ENCODE assay signal across 10 cellular contexts in the genomic region with DNA sequence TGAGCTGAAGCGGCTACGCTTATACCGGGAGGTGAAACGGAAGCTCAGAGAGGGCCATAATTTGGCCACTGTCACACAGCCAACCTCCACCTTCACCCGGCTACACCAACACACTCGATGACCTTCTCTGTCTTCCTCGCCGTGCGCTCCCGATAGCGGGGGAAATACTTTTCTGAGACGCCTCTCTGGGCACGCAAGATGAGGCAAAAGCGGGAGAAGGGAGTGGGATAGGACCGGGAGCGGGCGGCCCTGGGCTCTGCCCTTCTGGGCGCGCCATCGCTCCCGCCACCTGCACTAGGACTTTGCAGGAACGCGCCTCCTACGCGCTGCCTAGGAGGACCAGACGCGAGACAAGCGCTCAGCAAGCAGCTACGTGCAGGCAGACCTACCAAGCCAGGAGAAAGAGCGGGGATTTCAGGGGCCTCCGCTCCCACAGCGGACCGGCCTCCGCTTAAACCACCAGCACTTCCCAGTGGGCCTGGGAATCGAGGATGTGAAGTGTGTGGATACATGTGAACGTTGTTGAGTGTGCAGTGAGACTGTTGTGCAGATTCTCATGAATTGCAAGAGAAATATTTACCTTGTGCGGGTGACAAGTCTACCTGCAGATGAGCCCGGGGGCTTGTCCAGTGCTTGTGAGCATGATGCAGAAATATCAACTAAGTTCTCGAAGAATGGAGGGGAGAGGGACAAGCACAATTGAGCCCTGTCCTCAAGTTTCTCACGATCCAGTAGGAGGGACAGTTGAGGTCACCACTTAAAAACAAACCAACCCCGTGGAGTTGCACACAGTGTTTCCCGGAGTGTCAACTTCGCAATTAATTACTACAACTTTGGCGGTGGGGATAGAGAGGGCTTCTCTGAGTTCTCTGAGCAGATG. TPM values are rescaled to one million over a fixed set of nuclear protein-coding genes. Genes with fewer than 3 reads are reported as not detected.
DNase-seq lines count a peak whose midpoint lies in the region; ATAC-seq and TF ChIP-seq lines count a peak whose summit lies in the region.
"Had no signal": no experiment of that assay in that cellular context is flagged by ENCODE, and none has a peak within 500 bp of the region (broad histone marks: within the 10 kb centered on the region; RNA-seq: fewer than 3 reads in every experiment).

No MANE protein-coding gene starts in this region.

- WGBS in adrenal gland, 4 donors = 6 to 19% (median 9%) methylated on average over 27 to 44 of the region's 44 CpGs

- H3K27me3 Mint-ChIP-seq in stimulated activated naive CD8-positive, alpha-beta T cell treated with anti-CD3 and anti-CD28 coated beads, Interleukin-15, Interleukin-2, amounts not matched to agents 100 ng/mL and 50 ng/mL, for 24 hours = peaks cover 79% of the 10 kb centered on the region

- no peak for TF ChIP-seq POLR2A in adrenal gland (IDR thresholded peaks at IDR 0.05)

- H3K27me3 ChIP-seq in muscle layer of duodenum (ENCODE audit: low read depth, low read length) (peaks cover 67% of the 10 kb centered on the region), adrenal gland (peaks cover 67% of the 10 kb centered on the region)

- intact Hi-C loops in adrenal gland (cut with DNase I) = loop anchor here (10.0 kb wide), 2 partner anchors 478 to 908 kb away; no protein-coding TSS in a partner anchor

- no peaks in the 10 kb centered on the region for H3K9me3 Mint-ChIP-seq in stimulated activated naive CD8-positive, alpha-beta T cell treated with anti-CD3 and anti-CD28 coated beads, Interleukin-15, Interleukin-2, amounts not matched to agents 100 ng/mL and 50 ng/mL, for 24 hours

- no peak for DNase-seq in stimulated activated naive CD8-positive, alpha-beta T cell treated with anti-CD3 and anti-CD28 coated beads, Interleukin-15, Interleukin-2, amounts not matched to agents 100 U/mL and 50 U/mL, for 24 hours
- DNase-seq in choroid plexus epithelial cell (ENCODE audit: low read depth) (no peak), amniotic stem cell (lab: John Stamatoyannopoulos, UW) (no peak), adrenal gland (no peak), NCI-H69 (lab: John Stamatoyannopoulos, UW) (no peak)
- DNase-seq: NCI-H510A had no signal

- H3K36me3 ChIP-seq in muscle layer of duodenum (ENCODE audit: control insufficient read depth in 1 of 2, insufficient read depth in 2 of 2, low read length in 2 of 2) = no peaks in the 10 kb centered on the region
- H3K36me3 ChIP-seq in adrenal gland (replicated peaks in 1 of 2) = no peaks in the 10 kb centered on the region

- no peaks in the 10 kb centered on the region for H3K9me3 ChIP-seq in muscle layer of duodenum (ENCODE audit: control insufficient read depth in 1 of 2, low read length in 2 of 2)
- H3K9me3 ChIP-seq in adrenal gland (replicated peaks in 1 of 3) = no peaks in the 10 kb centered on the region

- TF ChIP-seq CTCF in choroid plexus epithelial cell (conservative IDR thresholded peaks at IDR 0.05; ENCODE audit: low read depth, low read length) (no peak), adrenal gland (IDR thresholded peaks at IDR 0.05) (no peak)

- peaks cover 0 to 41% of the 10 kb centered on the region in 2 donors for H3K4me1 ChIP-seq in muscle layer of duodenum (ENCODE audit: control insufficient read depth in 1 of 2, insufficient read depth in 2 of 2, low read length in 2 of 2)
- H3K4me1 ChIP-seq in adrenal gland (replicated peaks in 1 of 2) = peaks cover 12 to 25% of the 10 kb centered on the region in 2 donors

- no peaks in the 10 kb centered on the region for H3K36me3 Mint-ChIP-seq in stimulated activated naive CD8-positive, alpha-beta T cell treated with anti-CD3 and anti-CD28 coated beads, Interleukin-15, Interleukin-2, amounts not matched to agents 100 ng/mL and 50 ng/mL, for 24 hours (ENCODE audit: low read depth)

- peak overlapping the region; percentile 14 for H3K27ac Mint-ChIP-seq in stimulated activated naive CD8-positive, alpha-beta T cell treated with anti-CD3 and anti-CD28 coated beads, Interleukin-15, Interleukin-2, amounts not matched to agents 100 ng/mL and 50 ng/mL, for 24 hours

- peak overlapping the region; percentile 35 for H3K4me3 Mint-ChIP-seq in stimulated activated naive CD8-positive, alpha-beta T cell treated with anti-CD3 and anti-CD28 coated beads, Interleukin-15, Interleukin-2, amounts not matched to agents 100 ng/mL and 50 ng/mL, for 24 hours

- ATAC-seq in stimulated activated naive CD8-positive, alpha-beta T cell treated with anti-CD3 and anti-CD28 coated beads, Interleukin-15, Interleukin-2, amounts not matched to agents 100 U/mL and 50 U/mL, for 24 hours = no peak
- no peak for ATAC-seq in GM19328 (IDR thresholded peaks at IDR 0.05; ENCODE audit: unreplicated experiment)

- H3K27ac ChIP-seq in muscle layer of duodenum (ENCODE audit: low read length) (no peak overlapping the region), adrenal gland (no peak overlapping the region)

- H3K4me3 ChIP-seq in choroid plexus epithelial cell (ENCODE audit: low read depth, low read length) (peak overlapping the region; percentile 46), muscle layer of duodenum (ENCODE audit: low read depth in 1 of 2, low read length in 2 of 2) (peak overlapping the region; percentile 46 to 57), adrenal gland (peak overlapping the region in 2 of 4 donors; percentile 16 to 41)

- peaks cover 21% of the 10 kb centered on the region for H3K4me1 Mint-ChIP-seq in stimulated activated naive CD8-positive, alpha-beta T cell treated with anti-CD3 and anti-CD28 coated beads, Interleukin-15, Interleukin-2, amounts not matched to agents 100 ng/mL and 50 ng/mL, for 24 hours (ENCODE audit: low read depth)

RNA-seq across cellular contexts. Expression of gene SIX3, which starts 11.5 kb away (rescaled TPM):
- not detected for total RNA-seq in adrenal gland
- not detected for polyA plus RNA-seq in adrenal gland
- total RNA-seq: Daoy had no signal

RNA-seq across cellular contexts. Expression of gene SIX2, which starts 56.2 kb away (rescaled TPM):
- total RNA-seq in adrenal gland = under 1 TPM in 5 of 8 donors, not detected in 3; 0.11 to 0.36 (median 0.14) TPM
- polyA plus RNA-seq in adrenal gland = under 1 TPM in 1 of 3 donors, not detected in 2; 0.40 TPM
